Comparison of ENCODE assay signal across 14 cellular contexts in genomic region chr13:93233997-93234416, GRCh38. TPM values are rescaled to one million over a fixed set of nuclear protein-coding genes. Genes with fewer than 3 reads are reported as not detected.
DNase-seq lines count a peak whose midpoint lies in the region; ATAC-seq and TF ChIP-seq lines count a peak whose summit lies in the region.
"Had no signal": no experiment of that assay in that cellular context is flagged by ENCODE, and none has a peak within 500 bp of the region (broad histone marks: within the 10 kb centered on the region; RNA-seq: fewer than 3 reads in every experiment).

No MANE protein-coding gene starts in this region.

- no peaks in the 10 kb centered on the region for H3K36me3 ChIP-seq in A673 (ENCODE audit: insufficient read depth, low read length, poor library complexity, severe bottlenecking)
- H3K36me3 ChIP-seq in hepatocyte (replicated peaks; ENCODE audit: insufficient read depth, low read depth) = no peaks in the 10 kb centered on the region
- H3K36me3 ChIP-seq: Peyer's patch had no signal

- H3K27ac ChIP-seq in A673 (ENCODE audit: low read depth, low read length, poor library complexity, severe bottlenecking) (no peak overlapping the region), hepatocyte (no peak overlapping the region)
- H3K27ac ChIP-seq: Peyer's patch had no signal

- H3K9me2 ChIP-seq in hepatocyte (replicated peaks; ENCODE audit: insufficient read depth) = no peaks in the 10 kb centered on the region

- H3K4me3 ChIP-seq in A673 (ENCODE audit: low read depth, low read length, poor library complexity, severe bottlenecking) = no peak overlapping the region
- H3K4me3 ChIP-seq in hepatocyte = no peak overlapping the region
- H3K4me3 ChIP-seq: coronary artery, Peyer's patch had no signal

- H4K20me1 ChIP-seq in hepatocyte (ENCODE audit: insufficient read depth, poor library complexity, severe bottlenecking) = no peaks in the 10 kb centered on the region

- ATAC-seq in GM19468 (IDR thresholded peaks at IDR 0.05; ENCODE audit: extremely low read depth, unreplicated experiment) (peak; percentile 17), GM21526 (IDR thresholded peaks at IDR 0.05; ENCODE audit: low FRiP score, unreplicated experiment) (no peak), GM19395 (IDR thresholded peaks at IDR 0.05; ENCODE audit: unreplicated experiment) (no peak)

- POLR2A ChIA-PET in A673 (lab: Charles Lee; ENCODE audit: low non-redundant PET) = interaction anchor here (0.6 kb wide), 1 partner anchor 1586 kb away, joined by 3 read pairs; no protein-coding TSS in a partner anchor

- intact Hi-C loops in A673 (cut with micrococcal nuclease; ENCODE audit: unreplicated experiment) = no loop called here

- DNase-seq in A673 (ENCODE audit: low spot score) (no peak), NAMALWA (ENCODE audit: low spot score) (peak; percentile 45), hepatocyte (ENCODE audit: low spot score) (peak; percentile 23)
- DNase-seq in effector CD4-positive, alpha-beta T cell = no peak
- DNase-seq in stimulated activated CD4-positive, alpha-beta T cell treated with anti-CD3 and anti-CD28 coated beads, Interleukin-2, amount 100 ng/mL, for 48 hours = no peak
- DNase-seq: activated gamma-delta T cell; naive B cell; Peyer's patch; stimulated activated CD4-positive, alpha-beta T cell treated with anti-CD3 and anti-CD28 coated beads, Interleukin-12 subunit alpha, Interleukin-12 subunit beta, amount 100 ng/mL, for 4 hours; stimulated activated naive B cell treated with anti-CD40 and anti-IgM and Interleukin-4, amounts not matched to agents 10 μg/mL and 1 μg/mL and 100 μg/mL, for 72 hours had no signal

- no peak overlapping the region for H2AFZ ChIP-seq in hepatocyte

- H3K4me2 ChIP-seq in hepatocyte = no peak overlapping the region

- CTCF ChIA-PET in A673 (lab: Charles Lee) = interaction anchor here (0.6 kb wide), 1 partner anchor 9 kb away, joined by 3 read pairs; no protein-coding TSS in a partner anchor

- H3K9me3 ChIP-seq in A673 (ENCODE audit: low read depth, low read length, poor library complexity, severe bottlenecking) (peaks cover 8% of the 10 kb centered on the region), hepatocyte (ENCODE audit: low read depth) (peaks cover 13% of the 10 kb centered on the region)

- H3K27me3 ChIP-seq in A673 (replicated peaks; ENCODE audit: insufficient read depth, low read depth, low read length, poor library complexity) (no peaks in the 10 kb centered on the region), hepatocyte (no peaks in the 10 kb centered on the region)
- H3K27me3 ChIP-seq: Peyer's patch had no signal

- BruUV-seq in A673 (replicated peaks; lab: Mats Ljungman, UMichigan) = no TSS peak

- H3K4me1 ChIP-seq in A673 (ENCODE audit: insufficient read depth, low read length, poor library complexity, severe bottlenecking) (peaks cover 68% of the 10 kb centered on the region), hepatocyte (ENCODE audit: insufficient read depth) (peaks cover 28% of the 10 kb centered on the region)
- H3K4me1 ChIP-seq: Peyer's patch had no signal

- TF ChIP-seq CTCF in A673 (conservative IDR thresholded peaks at IDR 0.05; ENCODE audit: low read depth, low read length) = peak; percentile 49
- TF ChIP-seq CTCF in hepatocyte (IDR thresholded peaks at IDR 0.05; ENCODE audit: poor library complexity) = peak; percentile 21

- WGBS in hepatocyte (ENCODE audit: low lambda C conversion rate, missing lambda C conversion rate) = 41% methylated on average over 3 of the region's 3 CpGs

- peaks cover 96% of the 10 kb centered on the region for H3K79me2 ChIP-seq in hepatocyte

RNA-seq across cellular contexts. Expression of gene GPC6, which starts 7.4 kb away (rescaled TPM):
- total RNA-seq in A673 (2021) (23.3 and 23.4 TPM in 2 replicates), hepatocyte (80.9 and 92.8 TPM in 2 replicates)
- 25.8 and 26.0 TPM in 2 replicates for polyA plus RNA-seq in hepatocyte

Comparison
In these comparisons a context has a peak if more than half of its experiments do, and no peak if none do; other contexts are left out.
1. DNase-seq: peak in NAMALWA (single experiment) and hepatocyte (single experiment); none in A673 (single experiment), effector CD4-positive, alpha-beta T cell (single experiment) and stimulated activated CD4-positive, alpha-beta T cell treated with anti-CD3 and anti-CD28 coated beads, Interleukin-2, amount 100 ng/mL, for 48 hours (0 of 2).